Comparison of ENCODE assay signal across 11 cellular contexts in the genomic region with DNA sequence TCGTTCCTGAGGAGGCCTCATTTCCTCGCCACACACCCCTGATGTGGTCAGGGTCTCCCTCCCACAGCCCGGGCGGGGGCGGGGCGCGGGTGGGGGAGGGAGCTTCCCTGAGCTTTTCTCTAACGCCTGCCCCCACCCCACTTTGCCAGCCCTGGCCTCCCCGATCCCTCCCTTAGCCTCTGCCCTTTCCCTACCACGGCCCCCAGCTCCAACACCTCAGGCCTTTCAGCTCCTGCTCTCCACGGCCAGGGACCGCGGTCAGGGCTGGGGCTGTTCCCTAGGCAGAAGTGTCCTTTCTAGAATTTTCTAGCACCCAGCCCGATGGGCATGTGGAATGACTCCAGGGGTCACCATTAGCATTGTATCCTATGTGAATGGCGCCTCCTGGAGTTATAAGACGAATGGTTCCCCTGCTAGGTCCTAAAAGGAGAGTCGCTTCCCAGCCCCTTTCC.
DNase-seq lines count a peak whose midpoint lies in the region; ATAC-seq and TF ChIP-seq lines count a peak whose summit lies in the region.
"Had no signal": no experiment of that assay in that cellular context is flagged by ENCODE, and none has a peak within 500 bp of the region (broad histone marks: within the 10 kb centered on the region; RNA-seq: fewer than 3 reads in every experiment).

No MANE protein-coding gene starts in this region.

- H3K4me3 ChIP-seq in SK-N-SH (ENCODE audit: low read depth in 2 of 2, low read length in 1 of 2) = no peak overlapping the region
- no peak overlapping the region for H3K4me3 ChIP-seq in upper lobe of right lung
- H3K4me3 ChIP-seq: left lung had no signal

- peaks cover 25% of the 10 kb centered on the region for H3K4me1 Mint-ChIP-seq in activated CD4-positive, alpha-beta T cell treated with anti-CD3 and anti-CD28 coated beads for 36 hours
- H3K4me1 Mint-ChIP-seq in activated naive CD8-positive, alpha-beta T cell treated with anti-CD3 and anti-CD28 coated beads, Interleukin-2, amount 50 U/mL, for 24 hours = peaks cover 20% of the 10 kb centered on the region

- no peak for TF ChIP-seq EP300 in SK-N-SH (IDR thresholded peaks at IDR 0.05; ENCODE audit: borderline replicate concordance in 1 of 2, low read depth in 1 of 2, low read length in 1 of 2)

- H3K27ac Mint-ChIP-seq in activated CD4-positive, alpha-beta T cell treated with anti-CD3 and anti-CD28 coated beads for 36 hours = peak overlapping the region; percentile 31
- H3K27ac Mint-ChIP-seq in activated naive CD8-positive, alpha-beta T cell treated with anti-CD3 and anti-CD28 coated beads, Interleukin-2, amount 50 U/mL, for 24 hours = no peak overlapping the region

- H3K27ac ChIP-seq in SK-N-SH (ENCODE audit: low read depth in 2 of 2, low read length in 1 of 2) (no peak overlapping the region), upper lobe of right lung (no peak overlapping the region), RWPE1 (no peak overlapping the region)
- H3K27ac ChIP-seq: left lung had no signal

- no peaks in the 10 kb centered on the region for H3K9me2 ChIP-seq in SK-N-SH

- H3K9ac ChIP-seq in SK-N-SH = no peak overlapping the region

- H3K27me3 ChIP-seq in SK-N-SH (ENCODE audit: insufficient read depth) = peaks cover 42% of the 10 kb centered on the region; the same call in 1 of the 2 replicates
- no peaks in the 10 kb centered on the region for H3K27me3 ChIP-seq in upper lobe of right lung

- TF ChIP-seq CTCF in SK-N-SH (IDR thresholded peaks at IDR 0.05) (peak; percentile 35), upper lobe of right lung (IDR thresholded peaks at IDR 0.05) (peak; percentile 6), RWPE1 (conservative IDR thresholded peaks at IDR 0.05; ENCODE audit: low read depth) (no peak)

- H3K4me2 ChIP-seq in SK-N-SH = no peak overlapping the region

- H2AFZ ChIP-seq in SK-N-SH (ENCODE audit: low read depth) = no peak overlapping the region

- no peaks in the 10 kb centered on the region for H4K20me1 ChIP-seq in SK-N-SH (ENCODE audit: insufficient read depth)

- TF ChIP-seq RAD21 in SK-N-SH (IDR thresholded peaks at IDR 0.05; ENCODE audit: low read length) = peak; percentile 46

- H3K9me3 Mint-ChIP-seq in activated CD4-positive, alpha-beta T cell treated with anti-CD3 and anti-CD28 coated beads for 36 hours (ENCODE audit: low read depth) = no peaks in the 10 kb centered on the region
- no peaks in the 10 kb centered on the region for H3K9me3 Mint-ChIP-seq in activated naive CD8-positive, alpha-beta T cell treated with anti-CD3 and anti-CD28 coated beads, Interleukin-2, amount 50 U/mL, for 24 hours

- no peak for ATAC-seq in activated CD4-positive, alpha-beta T cell treated with anti-CD3 and anti-CD28 coated beads for 36 hours
- ATAC-seq in upper lobe of right lung = no peak
- no peak for ATAC-seq in activated naive CD8-positive, alpha-beta T cell treated with anti-CD3 and anti-CD28 coated beads, Interleukin-2, amount 50 U/mL, for 24 hours
- ATAC-seq in GM19452 (IDR thresholded peaks at IDR 0.05; ENCODE audit: unreplicated experiment) = no peak
- ATAC-seq: left lung had no signal

- no peaks in the 10 kb centered on the region for H3K79me2 ChIP-seq in SK-N-SH (ENCODE audit: insufficient read depth)

- H3K4me3 Mint-ChIP-seq in activated CD4-positive, alpha-beta T cell treated with anti-CD3 and anti-CD28 coated beads for 36 hours = no peak overlapping the region
- no peak overlapping the region for H3K4me3 Mint-ChIP-seq in activated naive CD8-positive, alpha-beta T cell treated with anti-CD3 and anti-CD28 coated beads, Interleukin-2, amount 50 U/mL, for 24 hours

- H3K36me3 Mint-ChIP-seq in activated CD4-positive, alpha-beta T cell treated with anti-CD3 and anti-CD28 coated beads for 36 hours (ENCODE audit: low read depth) = no peaks in the 10 kb centered on the region
- H3K36me3 Mint-ChIP-seq in activated naive CD8-positive, alpha-beta T cell treated with anti-CD3 and anti-CD28 coated beads, Interleukin-2, amount 50 U/mL, for 24 hours (ENCODE audit: low read depth) = no peaks in the 10 kb centered on the region

- POLR2A ChIA-PET in activated CD4-positive, alpha-beta T cell treated with anti-CD3 and anti-CD28 coated beads for 36 hours (lab: Charles Lee) = no interaction called here
- POLR2A ChIA-PET in SK-N-SH (lab: Yijun Ruan, JAX) (no interaction called here), RWPE1 (lab: Yijun Ruan, JAX; ENCODE audit: low non-redundant PET) (no interaction called here)

- no peaks in the 10 kb centered on the region for H3K9me3 ChIP-seq in SK-N-SH
- no peaks in the 10 kb centered on the region for H3K9me3 ChIP-seq in upper lobe of right lung
- H3K9me3 ChIP-seq: left lung had no signal

- intact Hi-C loops in activated CD4-positive, alpha-beta T cell treated with anti-CD3 and anti-CD28 coated beads for 36 hours (cut with DNase I, micrococcal nuclease) = no loop called here
- intact Hi-C loops in upper lobe of right lung (cut with DNase I) = no loop called here

- no peaks in the 10 kb centered on the region for H3K27me3 Mint-ChIP-seq in activated CD4-positive, alpha-beta T cell treated with anti-CD3 and anti-CD28 coated beads for 36 hours
- no peaks in the 10 kb centered on the region for H3K27me3 Mint-ChIP-seq in activated naive CD8-positive, alpha-beta T cell treated with anti-CD3 and anti-CD28 coated beads, Interleukin-2, amount 50 U/mL, for 24 hours

- DNase-seq in activated CD4-positive, alpha-beta T cell treated with anti-CD3 and anti-CD28 coated beads for 36 hours = no peak
- DNase-seq in activated CD4-positive, alpha-beta T cell treated with anti-CD3 and anti-CD28 coated beads for 48 hours = no peak
- DNase-seq in SK-N-SH = peak; percentile 43
- DNase-seq in fibroblast of the conjunctiva (ENCODE audit: low read depth) = peak; percentile 6
- DNase-seq in upper lobe of right lung = no peak
- no peak for DNase-seq in activated naive CD8-positive, alpha-beta T cell treated with anti-CD3 and anti-CD28 coated beads, Interleukin-2, amount 50 U/mL, for 24 hours
- DNase-seq in RWPE1 (ENCODE audit: low spot score) = no peak
- DNase-seq: activated gamma-delta T cell treated with Interleukin-2 at 50 U/mL for 16 hours, left lung, NCI-H526 treated with DMSO at 0.1 percent for 48 hours had no signal

- no peaks in the 10 kb centered on the region for H3K36me3 ChIP-seq in SK-N-SH (replicated peaks in 1 of 2; ENCODE audit: control insufficient read depth in 1 of 2, insufficient read depth in 2 of 2, low read length in 1 of 2)
- no peaks in the 10 kb centered on the region for H3K36me3 ChIP-seq in upper lobe of right lung
- H3K36me3 ChIP-seq: left lung had no signal

- no peaks in the 10 kb centered on the region; a peak in 1 of 4 replicates for H3K4me1 ChIP-seq in SK-N-SH (ENCODE audit: control insufficient read depth in 1 of 2, insufficient read depth in 2 of 2, low read depth in 1 of 2, low read length in 1 of 2)
- no peaks in the 10 kb centered on the region for H3K4me1 ChIP-seq in upper lobe of right lung
- H3K4me1 ChIP-seq: left lung had no signal

- CTCF ChIA-PET in activated CD4-positive, alpha-beta T cell treated with anti-CD3 and anti-CD28 coated beads for 36 hours (lab: Charles Lee) = no interaction called here
- CTCF ChIA-PET in SK-N-SH (lab: Yijun Ruan, JAX) (interaction anchor here (1.4 to 1.9 kb wide), 2 partner anchors 31 to 150 kb away, joined by 3 to 4 read pairs; no protein-coding TSS in a partner anchor), RWPE1 (lab: Yijun Ruan, JAX) (interaction anchor here (0.5 kb wide), 1 partner anchor 832 kb away, joined by 3 read pairs; no protein-coding TSS in a partner anchor)

- 51% methylated on average over 16 of the region's 17 CpGs for WGBS in SK-N-SH (ENCODE audit: low lambda C conversion rate)

- no peaks in the 10 kb centered on the region for H3F3A ChIP-seq in SK-N-SH (replicated peaks; ENCODE audit: insufficient read depth)

TF ChIP-seq in SK-N-SH, 30 proteins besides CTCF, POLR2A, EP300 and RAD21:
- TF ChIP-seq SMC3 (IDR thresholded peaks at IDR 0.05; ENCODE audit: low read depth, low read length) (peak; percentile 18; the same call in 1 of the 2 replicates), NFIC (IDR thresholded peaks at IDR 0.05; ENCODE audit: borderline replicate concordance) (no peak)

Comparison
In these comparisons a context has a peak if more than half of its experiments do, and no peak if none do; other contexts are left out.
1. DNase-seq: peak in SK-N-SH (single experiment) and fibroblast of the conjunctiva (single experiment); none in activated CD4-positive, alpha-beta T cell treated with anti-CD3 and anti-CD28 coated beads for 36 hours (single experiment), activated CD4-positive, alpha-beta T cell treated with anti-CD3 and anti-CD28 coated beads for 48 hours (single experiment), upper lobe of right lung (single experiment), activated naive CD8-positive, alpha-beta T cell treated with anti-CD3 and anti-CD28 coated beads, Interleukin-2, amount 50 U/mL, for 24 hours (single experiment) and RWPE1 (single experiment).